In genomic region chr2:119756837-119757236, GRCh38 we compare ENCODE assay signal across 7 cellular contexts. TPM values are rescaled to one million over a fixed set of nuclear protein-coding genes. Genes with fewer than 3 reads are reported as not detected.
A peak's percentile ranks its signal among the peaks of the same experiment; 100 is the strongest.
DNase-seq lines count a peak whose midpoint lies in the region; ATAC-seq, FAIRE-seq and TF ChIP-seq lines count a peak whose summit lies in the region.

No MANE protein-coding gene starts in this region.

- peak; percentile 72 for DNase-seq in RCC 7860 (ENCODE audit: low spot score)
- DNase-seq in ascending aorta (ENCODE audit: low spot score in 2 of 2), result peak in 1 of 2 donors; percentile 74
- DNase-seq in left lobe of liver (ENCODE audit: low spot score), result peak; percentile 89
- DNase-seq in stimulated activated naive CD8-positive, alpha-beta T cell treated with anti-CD3 and anti-CD28 coated beads, Interleukin-15, Interleukin-2, amounts not matched to agents 100 U/mL and 50 U/mL, for 24 hours, result peak; percentile 52
- no peak for DNase-seq in DMS153 treated with DMSO at 0.1 percent for 48 hours (lab: John Stamatoyannopoulos, UW; ENCODE audit: unreplicated experiment)

- peak; percentile 78 for FAIRE-seq in RCC 7860 (lab: Jason Lieb, UNC)

- intact Hi-C loops in ascending aorta (cut with DNase I), result loop anchor here (2.0 to 10.0 kb wide), 4 partner anchors 80 to 714 kb away; partner anchors contain the start of gene TMEM177

- no peaks in the 10 kb centered on the region for H3K9me3 ChIP-seq in ascending aorta

- H3K27ac ChIP-seq in ascending aorta, result peak overlapping the region; percentile 33 to 34

- peak; percentile 66 for ATAC-seq in left lobe of liver
- peak; percentile 40 for ATAC-seq in stimulated activated naive CD8-positive, alpha-beta T cell treated with anti-CD3 and anti-CD28 coated beads, Interleukin-15, Interleukin-2, amounts not matched to agents 100 U/mL and 50 U/mL, for 24 hours
- no peak for ATAC-seq in GM19035 (IDR thresholded peaks at IDR 0.05; ENCODE audit: unreplicated experiment)
- ATAC-seq in HG02623 (IDR thresholded peaks at IDR 0.05; ENCODE audit: unreplicated experiment), result no peak

- H3K4me1 ChIP-seq in ascending aorta, result peaks cover 0 to 14% of the 10 kb centered on the region in 2 donors

- no peaks in the 10 kb centered on the region for H3K27me3 ChIP-seq in ascending aorta

- no peak for TF ChIP-seq CTCF in ascending aorta (IDR thresholded peaks at IDR 0.05)

- H3K36me3 ChIP-seq in ascending aorta, result no peaks in the 10 kb centered on the region

- no peak overlapping the region for H3K4me3 ChIP-seq in ascending aorta

RNA-seq across cellular contexts. Expression of gene PTPN4, which starts 2.9 kb away (rescaled TPM):
- total RNA-seq in ascending aorta (35.9 TPM), left lobe of liver (22.4 TPM)

Comparison
In these comparisons a context has a peak if more than half of its experiments do, and no peak if none do; other contexts are left out.
1. ATAC-seq: peak in left lobe of liver (single experiment) and stimulated activated naive CD8-positive, alpha-beta T cell treated with anti-CD3 and anti-CD28 coated beads, Interleukin-15, Interleukin-2, amounts not matched to agents 100 U/mL and 50 U/mL, for 24 hours (single experiment); none in GM19035 (single experiment) and HG02623 (single experiment).